Comparison of ENCODE assay signal across 1 cellular context in genomic region chr2:159712194-159712928, GRCh38.
TF ChIP-seq lines count a peak whose summit lies in the region.

TSS of gene MARCHF7 (plus strand) at chr2:159712506. CDS start at chr2:159729023, 16,517 bp downstream.

TF ChIP-seq in K562, 482 proteins besides CTCF, POLR2A, EP300 and RAD21 (continued from another document and continues in another):
- TF ChIP-seq REST (CRISPR knock-in tag; IDR thresholded peaks at IDR 0.05; ENCODE audit: low read depth) (peak; percentile 9; the same call in 1 of the 2 replicates), GTF2F1 (IDR thresholded peaks at IDR 0.05; ENCODE audit: low read depth, low read length) (no peak; the same call in 1 of the 2 replicates), HDAC2 (IDR thresholded peaks at IDR 0.05) (peak; percentile 85; the same call in 1 of the 2 replicates), ELF1 (tag; IDR thresholded peaks at IDR 0.05) (peak; percentile 65), ZNF511 (CRISPR knock-in tag; IDR thresholded peaks at IDR 0.05) (peak; percentile 98), CBFA2T2 (conservative IDR thresholded peaks at IDR 0.05) (no peak), MCM2 (IDR thresholded peaks at IDR 0.05; ENCODE audit: low read depth) (no peak), PTTG1 (tag; IDR thresholded peaks at IDR 0.05; ENCODE audit: low read depth) (no peak), CREB3L1 (IDR thresholded peaks at IDR 0.05; ENCODE audit: borderline replicate concordance, low read depth) (peak; percentile 98), THAP12 (CRISPR knock-in tag; IDR thresholded peaks at IDR 0.05) (peak; percentile 73; the same call in 1 of the 2 replicates), ZKSCAN1 (IDR thresholded peaks at IDR 0.05; ENCODE audit: low read depth, low read length) (0 out of 2 replicates have a peak, but pooled peaks have one; percentile 36), SIN3B (IDR thresholded peaks at IDR 0.05; ENCODE audit: low read depth) (peak; percentile 61; the same call in 1 of the 2 replicates), EHMT2 (IDR thresholded peaks at IDR 0.05) (no peak), SIX5 (IDR thresholded peaks at IDR 0.05; ENCODE audit: borderline replicate concordance in 1 of 2, insufficient read depth in 1 of 2, low read depth in 1 of 2, low read length in 2 of 2) (no peak), SRSF1 (IDR thresholded peaks at IDR 0.05; ENCODE audit: low read depth, low read length) (peak; percentile 92; the same call in 1 of the 2 replicates), MNT (conservative IDR thresholded peaks at IDR 0.05) (peak; percentile 31 to 76; a peak in 3 of 4 replicates), ZNF253 (CRISPR knock-in tag; conservative IDR thresholded peaks at IDR 0.05) (no peak), ZBTB1 (CRISPR knock-in tag; IDR thresholded peaks at IDR 0.05; ENCODE audit: borderline replicate concordance, low read depth) (peak; percentile 81), ZNF740 (CRISPR knock-in tag; IDR thresholded peaks at IDR 0.05) (peak; percentile 95), ZNF740 (tag; IDR thresholded peaks at IDR 0.05) (peak in 1 of 2 experiments; percentile 95; a peak in 2 of 4 replicates), IRF9 (tag; IDR thresholded peaks at IDR 0.05) (0 out of 2 replicates have a peak, but pooled peaks have one; percentile 15), STAT5B (CRISPR knock-in tag; IDR thresholded peaks at IDR 0.05) (no peak), SIN3A (IDR thresholded peaks at IDR 0.05; ENCODE audit: borderline replicate concordance in 2 of 2, control insufficient read depth in 1 of 2, low read depth in 2 of 2, low read length in 2 of 2) (peak; percentile 56 to 73; a peak in 3 of 4 replicates), SMARCE1 (IDR thresholded peaks at IDR 0.05) (no peak; the same call in 1 of the 2 replicates), FOXA3 (CRISPR knock-in tag; conservative IDR thresholded peaks at IDR 0.05 in 1 of 2, IDR thresholded peaks at IDR 0.05 in 1 of 2) (peak in 1 of 2 experiments; percentile 90; a peak in 2 of 4 replicates), SREBF1 (IDR thresholded peaks at IDR 0.05; ENCODE audit: borderline replicate concordance, low read depth, low read length) (no peak; the same call in 1 of the 2 replicates), TRIM28 (IDR thresholded peaks at IDR 0.05) (peak; percentile 72), RBM15 (IDR thresholded peaks at IDR 0.05; ENCODE audit: insufficient read depth, low read length) (no peak), COPS2 (conservative IDR thresholded peaks at IDR 0.05) (no peak), KAT2B (IDR thresholded peaks at IDR 0.05; ENCODE audit: low read depth, low read length) (no peak), TAF7 (tag; IDR thresholded peaks at IDR 0.05) (peak; percentile 94), BMI1 (IDR thresholded peaks at IDR 0.05; ENCODE audit: low read length) (no peak), ZFP1 (CRISPR knock-in tag; IDR thresholded peaks at IDR 0.05) (no peak), L3MBTL2 (IDR thresholded peaks at IDR 0.05) (peak; percentile 68), ZNF644 (tag; IDR thresholded peaks at IDR 0.05; ENCODE audit: low read depth) (0 out of 2 replicates have a peak, but pooled peaks have one; percentile 32), ZNF431 (CRISPR knock-in tag; IDR thresholded peaks at IDR 0.05) (peak; percentile 72), C11orf30 (IDR thresholded peaks at IDR 0.05; ENCODE audit: low read depth) (peak; percentile 46; the same call in 1 of the 2 replicates), MEIS2 (IDR thresholded peaks at IDR 0.05; ENCODE audit: partially characterized antibody) (no peak), RBFOX2 (IDR thresholded peaks at IDR 0.05; ENCODE audit: low read depth, low read length) (peak; percentile 100), MLLT1 (IDR thresholded peaks at IDR 0.05) (peak; percentile 76 to 87; a peak in 3 of 4 replicates), CREM (IDR thresholded peaks at IDR 0.05; ENCODE audit: low read depth) (0 out of 2 replicates have a peak, but pooled peaks have one; percentile 13), MED1 (CRISPR knock-in tag; IDR thresholded peaks at IDR 0.05; ENCODE audit: borderline replicate concordance) (no peak), ZNF354B (CRISPR knock-in tag; IDR thresholded peaks at IDR 0.05) (no peak), CSDE1 (IDR thresholded peaks at IDR 0.05) (no peak; a peak in 1 of 4 replicates), ZBTB34 (CRISPR knock-in tag; IDR thresholded peaks at IDR 0.05) (no peak), ZNF586 (CRISPR knock-in tag; conservative IDR thresholded peaks at IDR 0.05) (no peak), SAFB (IDR thresholded peaks at IDR 0.05; ENCODE audit: borderline replicate concordance, low read depth, low read length) (0 out of 2 replicates have a peak, but pooled peaks have one; percentile 22), TBP (optimal IDR thresholded peaks at IDR 0.05; ENCODE audit: low read depth, low read length) (peak; percentile 93), RBBP5 (IDR thresholded peaks at IDR 0.05; ENCODE audit: borderline replicate concordance, insufficient read depth, low read length, poor library complexity, severe bottlenecking) (peak; percentile 97), BRD9 (IDR thresholded peaks at IDR 0.05; ENCODE audit: low read depth, partially characterized antibody) (peak; percentile 94), TBL1XR1 (IDR thresholded peaks at IDR 0.05; ENCODE audit: low read length in 2 of 2) (peak; percentile 49 to 67; a peak in 2 of 4 replicates), NR0B1 (IDR thresholded peaks at IDR 0.05; ENCODE audit: partially characterized antibody) (no peak), ZNF24 (IDR thresholded peaks at IDR 0.05) (0 out of 2 replicates have a peak, but pooled peaks have one; percentile 13), SMARCC2 (IDR thresholded peaks at IDR 0.05; ENCODE audit: low read depth) (peak; percentile 20; the same call in 1 of the 2 replicates)
